1 cellular context compared by ENCODE assay signal in the genomic region with DNA sequence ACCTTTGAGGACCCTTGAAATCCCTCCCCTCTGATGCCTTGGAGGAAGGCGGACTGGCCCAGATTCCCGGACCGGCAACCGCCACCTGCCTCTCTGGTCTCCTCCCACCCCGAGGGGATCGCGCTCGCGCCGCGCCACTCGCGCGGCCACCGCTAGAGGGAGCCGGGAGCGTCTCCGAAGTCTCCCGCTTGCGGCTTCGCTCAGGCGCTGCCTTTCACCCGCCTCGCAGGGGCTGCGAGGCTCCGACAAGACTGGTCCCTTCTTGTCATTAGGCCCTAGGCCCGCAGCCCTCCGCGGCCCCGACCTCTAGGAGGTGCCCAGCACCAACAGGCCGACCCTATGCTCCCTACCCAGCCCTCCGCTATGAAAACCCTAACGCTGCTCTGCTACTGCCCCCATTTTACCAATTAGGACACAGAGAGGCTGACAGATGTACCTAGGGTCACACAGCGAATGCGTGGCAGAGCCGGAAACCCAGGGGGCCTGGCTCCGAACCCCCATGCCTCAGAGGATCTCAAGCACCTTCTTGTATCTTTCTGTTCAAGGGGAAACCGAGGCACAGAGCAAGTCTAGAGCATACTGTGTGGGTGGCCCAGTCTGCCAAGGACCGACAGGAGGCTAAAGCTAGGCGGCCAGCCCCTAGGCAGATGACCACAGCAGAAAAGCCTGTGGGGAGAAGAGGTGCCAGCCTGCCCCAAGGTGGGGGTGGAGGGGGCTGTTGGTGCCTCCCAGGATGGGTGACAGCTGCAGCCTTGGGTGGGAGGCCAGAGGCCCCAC.
TF ChIP-seq lines count a peak whose summit lies in the region.

No MANE protein-coding gene starts in this region.

TF ChIP-seq in GM12878, 131 proteins besides CTCF, POLR2A, EP300 and RAD21 (continued from another document):
- TF ChIP-seq HDAC2 (IDR thresholded peaks at IDR 0.05): no peak
- no peak for TF ChIP-seq SUZ12 (IDR thresholded peaks at IDR 0.05; ENCODE audit: unreplicated experiment)
- TF ChIP-seq RUNX3 (IDR thresholded peaks at IDR 0.05; ENCODE audit: low read length): peak; percentile 55
- TF ChIP-seq SMAD1 (IDR thresholded peaks at IDR 0.05; ENCODE audit: low read depth, partially characterized antibody): no peak
